Comparison of ENCODE assay signal across 9 cellular contexts in the genomic region with DNA sequence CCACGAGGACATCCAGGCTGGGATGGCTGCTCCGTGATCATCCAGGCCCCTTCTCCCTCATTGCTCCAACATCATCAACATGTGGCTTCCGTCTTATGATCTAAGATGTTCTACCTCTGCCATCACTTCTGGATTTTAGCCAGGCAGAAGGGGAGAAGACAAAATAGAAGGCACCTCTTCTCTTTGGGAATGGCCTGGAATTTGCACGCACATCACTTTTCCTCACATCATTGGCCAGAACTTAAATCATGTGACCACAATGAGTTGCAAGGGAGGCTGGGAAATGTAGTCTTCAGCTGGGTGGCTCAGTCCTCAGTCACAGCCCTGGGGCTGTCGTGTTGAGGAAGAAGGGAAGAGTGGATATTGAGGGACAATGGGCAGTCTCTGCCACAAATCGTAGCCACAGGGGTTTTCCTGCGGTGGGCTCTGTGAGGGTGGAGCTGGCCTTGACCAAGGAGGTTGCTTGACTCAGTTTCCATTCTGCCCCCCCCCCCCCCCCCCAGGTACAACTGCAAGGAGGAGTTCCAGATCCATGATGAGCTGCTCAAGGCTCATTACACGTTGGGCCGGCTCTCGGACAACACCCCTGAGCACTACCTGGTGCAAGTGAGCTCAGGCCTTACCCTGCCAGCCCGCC. TPM values are rescaled to one million over a fixed set of nuclear protein-coding genes. Genes with fewer than 3 reads are reported as not detected.
A peak's percentile ranks its signal among the peaks of the same experiment; 100 is the strongest.
DNase-seq lines count a peak whose midpoint lies in the region; ATAC-seq, FAIRE-seq and TF ChIP-seq lines count a peak whose summit lies in the region.
"Had no signal": no experiment of that assay in that cellular context is flagged by ENCODE, and none has a peak within 500 bp of the region (broad histone marks: within the 10 kb centered on the region; RNA-seq: fewer than 3 reads in every experiment).

No MANE protein-coding gene starts in this region.

- ATAC-seq in activated CD4-positive, alpha-beta T cell treated with anti-CD3 and anti-CD28 coated beads for 36 hours: peak; percentile 66

- H3K36me3 Mint-ChIP-seq in activated CD4-positive, alpha-beta T cell treated with anti-CD3 and anti-CD28 coated beads for 36 hours (ENCODE audit: low read depth): no peaks in the 10 kb centered on the region
- no peaks in the 10 kb centered on the region for H3K36me3 Mint-ChIP-seq in activated CD4-positive, alpha-beta memory T cell treated with anti-CD3 and anti-CD28 coated beads, Interleukin-2, amount 10 ng/mL, durations not matched to agents 7 days and 5 days (ENCODE audit: low read depth)

- no peak overlapping the region for H3K9ac ChIP-seq in fibroblast of lung (ENCODE audit: insufficient read depth, low read length)

- H3K79me2 ChIP-seq in fibroblast of lung (ENCODE audit: control insufficient read depth, insufficient read depth, low read length): no peaks in the 10 kb centered on the region

- no peak overlapping the region for H3K4me2 ChIP-seq in fibroblast of lung (ENCODE audit: extremely low read depth, insufficient read depth, low read length)

- POLR2A ChIA-PET in activated CD4-positive, alpha-beta T cell treated with anti-CD3 and anti-CD28 coated beads for 36 hours (lab: Charles Lee): interaction anchor here (0.6 kb wide), 1 partner anchor 8 kb away, joined by 3 read pairs; no protein-coding TSS in a partner anchor
- POLR2A ChIA-PET in activated CD4-positive, alpha-beta memory T cell treated with anti-CD3 and anti-CD28 coated beads, Interleukin-2, amount 10 ng/mL, durations not matched to agents 7 days and 5 days (lab: Charles Lee): no interaction called here

- H3K27ac Mint-ChIP-seq in activated CD4-positive, alpha-beta T cell treated with anti-CD3 and anti-CD28 coated beads for 36 hours: no peak overlapping the region
- no peak overlapping the region for H3K27ac Mint-ChIP-seq in activated CD4-positive, alpha-beta memory T cell treated with anti-CD3 and anti-CD28 coated beads, Interleukin-2, amount 10 ng/mL, durations not matched to agents 7 days and 5 days
- H3K27ac Mint-ChIP-seq: activated T-helper 1 cell treated with anti-CD3 and anti-CD28 coated beads, Interleukin-12 subunit alpha, Interleukin-12 subunit beta, Interleukin-2, Interleukin-4 antibody, amounts not matched to agents 30 ng/mL and 10 ng/mL and 1 ng/mL, durations not matched to agents 14 hours and 24 hours and 36 hours had no signal

- DNase-seq in activated CD4-positive, alpha-beta T cell treated with anti-CD3 and anti-CD28 coated beads for 36 hours: peak; percentile 19
- no peak for DNase-seq in activated CD4-positive, alpha-beta T cell treated with anti-CD3 and anti-CD28 coated beads for 48 hours
- DNase-seq in NCI-H774 (lab: John Stamatoyannopoulos, UW) (peak; percentile 38), fibroblast of lung (ENCODE audit: low read depth in 2 of 2) (peak; percentile 54 to 60), small intestine (peak; percentile 42), LoVo (ENCODE audit: low spot score) (no peak), midbrain (lab: John Stamatoyannopoulos, UW) (no peak)
- DNase-seq in activated CD4-positive, alpha-beta memory T cell treated with anti-CD3 and anti-CD28 coated beads, Interleukin-2, amount 10 ng/mL, durations not matched to agents 7 days and 5 days: no peak

- H3K27me3 ChIP-seq in fibroblast of lung (ENCODE audit: control insufficient read depth, insufficient read depth, low read length) (no peaks in the 10 kb centered on the region), small intestine (ENCODE audit: control insufficient read depth in 2 of 2, insufficient read depth in 2 of 2, low read length in 2 of 2) (no peaks in the 10 kb centered on the region)

- H3K4me1 Mint-ChIP-seq in activated CD4-positive, alpha-beta T cell treated with anti-CD3 and anti-CD28 coated beads for 36 hours: no peaks in the 10 kb centered on the region
- no peaks in the 10 kb centered on the region for H3K4me1 Mint-ChIP-seq in activated CD4-positive, alpha-beta memory T cell treated with anti-CD3 and anti-CD28 coated beads, Interleukin-2, amount 10 ng/mL, durations not matched to agents 7 days and 5 days

- CTCF ChIA-PET in activated CD4-positive, alpha-beta T cell treated with anti-CD3 and anti-CD28 coated beads for 36 hours (lab: Charles Lee): interaction anchor here (0.5 to 1.1 kb wide), 7 partner anchors 10 to 413 kb away, joined by 3 read pairs; no protein-coding TSS in a partner anchor
- CTCF ChIA-PET in activated CD4-positive, alpha-beta memory T cell treated with anti-CD3 and anti-CD28 coated beads, Interleukin-2, amount 10 ng/mL, durations not matched to agents 7 days and 5 days (lab: Charles Lee): interaction anchor here (1.1 kb wide), 1 partner anchor 20 kb away, joined by 3 read pairs; no protein-coding TSS in a partner anchor

- H3K4me1 ChIP-seq in fibroblast of lung (ENCODE audit: control insufficient read depth, extremely low read depth, insufficient read depth, low read length) (no peaks in the 10 kb centered on the region), small intestine (ENCODE audit: control insufficient read depth in 2 of 2, insufficient read depth in 1 of 2, low read depth in 1 of 2, low read length in 1 of 2) (no peaks in the 10 kb centered on the region)

- 70 to 77% (median 73%) methylated on average over 11 of the region's 11 CpGs for WGBS in small intestine, 3 donors

- no peaks in the 10 kb centered on the region for H4K20me1 ChIP-seq in fibroblast of lung (ENCODE audit: control insufficient read depth, extremely low read depth, insufficient read depth, low read length)

- intact Hi-C loops in activated CD4-positive, alpha-beta T cell treated with anti-CD3 and anti-CD28 coated beads for 36 hours (cut with DNase I, micrococcal nuclease): no loop called here

- H3K4me3 Mint-ChIP-seq in activated CD4-positive, alpha-beta T cell treated with anti-CD3 and anti-CD28 coated beads for 36 hours: no peak overlapping the region
- no peak overlapping the region for H3K4me3 Mint-ChIP-seq in activated CD4-positive, alpha-beta memory T cell treated with anti-CD3 and anti-CD28 coated beads, Interleukin-2, amount 10 ng/mL, durations not matched to agents 7 days and 5 days
- H3K4me3 Mint-ChIP-seq: activated T-helper 1 cell treated with anti-CD3 and anti-CD28 coated beads, Interleukin-12 subunit alpha, Interleukin-12 subunit beta, Interleukin-2, Interleukin-4 antibody, amounts not matched to agents 30 ng/mL and 10 ng/mL and 1 ng/mL, durations not matched to agents 14 hours and 24 hours and 36 hours had no signal

- H3K9me3 ChIP-seq in fibroblast of lung (ENCODE audit: control insufficient read depth, insufficient read depth, low read depth, low read length): no peaks in the 10 kb centered on the region
- H3K9me3 ChIP-seq in small intestine (ENCODE audit: control insufficient read depth, low read depth): no peaks in the 10 kb centered on the region

- H2AFZ ChIP-seq in fibroblast of lung (ENCODE audit: low read length): peak overlapping the region; percentile 14

- no peaks in the 10 kb centered on the region for H3K27me3 Mint-ChIP-seq in activated CD4-positive, alpha-beta T cell treated with anti-CD3 and anti-CD28 coated beads for 36 hours
- no peaks in the 10 kb centered on the region for H3K27me3 Mint-ChIP-seq in activated CD4-positive, alpha-beta memory T cell treated with anti-CD3 and anti-CD28 coated beads, Interleukin-2, amount 10 ng/mL, durations not matched to agents 7 days and 5 days

- FAIRE-seq in small intestine (lab: Jason Lieb, UNC): no peak

- H3K36me3 ChIP-seq in fibroblast of lung (ENCODE audit: control insufficient read depth, insufficient read depth, low read length) (no peaks in the 10 kb centered on the region), small intestine (ENCODE audit: control insufficient read depth in 2 of 2, insufficient read depth in 2 of 2, low read length in 2 of 2) (no peaks in the 10 kb centered on the region)

- no peak overlapping the region for H3K27ac ChIP-seq in fibroblast of lung (ENCODE audit: insufficient read depth, low read length)
- H3K27ac ChIP-seq in small intestine (ENCODE audit: low read depth in 1 of 2, low read length in 1 of 2): no peak overlapping the region

- H3K4me3 ChIP-seq in fibroblast of lung (replicated peaks in 1 of 4; ENCODE audit: control extremely low read depth in 1 of 4, insufficient read depth in 1 of 4, low read depth in 3 of 4, low read length in 4 of 4) (no peak overlapping the region), small intestine (ENCODE audit: low read depth in 1 of 2, low read length in 2 of 2) (no peak overlapping the region)

- no peaks in the 10 kb centered on the region for H3K9me3 Mint-ChIP-seq in activated CD4-positive, alpha-beta T cell treated with anti-CD3 and anti-CD28 coated beads for 36 hours (ENCODE audit: low read depth)
- H3K9me3 Mint-ChIP-seq in activated CD4-positive, alpha-beta memory T cell treated with anti-CD3 and anti-CD28 coated beads, Interleukin-2, amount 10 ng/mL, durations not matched to agents 7 days and 5 days: no peaks in the 10 kb centered on the region
- H3K9me3 Mint-ChIP-seq: activated T-helper 1 cell treated with anti-CD3 and anti-CD28 coated beads, Interleukin-12 subunit alpha, Interleukin-12 subunit beta, Interleukin-2, Interleukin-4 antibody, amounts not matched to agents 30 ng/mL and 10 ng/mL and 1 ng/mL, durations not matched to agents 14 hours and 24 hours and 36 hours had no signal

- TF ChIP-seq CTCF in fibroblast of lung (conservative IDR thresholded peaks at IDR 0.05 in 1 of 2, IDR thresholded peaks at IDR 0.05 in 1 of 2; ENCODE audit: low read depth in 1 of 2, low read length in 2 of 2): no peak

RNA-seq across cellular contexts. Expression of a gene that starts 50.3 kb away (rescaled TPM):
- total RNA-seq in activated CD4-positive, alpha-beta T cell treated with anti-CD3 and anti-CD28 coated beads for 36 hours: 1 to 10 TPM; 5.4 to 6.7 TPM
- total RNA-seq in fibroblast of lung: 0.26 and 0.33 TPM in 2 replicates
- polyA plus RNA-seq in fibroblast of lung (0.09 and 0.41 TPM in 2 replicates), small intestine (1 to 10 TPM in 2 of 3 donors, under 1 TPM in 1; 0.22 to 3.6 (median 2.7) TPM)
- 0.16 and 0.62 TPM in 2 replicates for polyA plus RNA-seq in fibroblast of lung (2012)
- 1.9 TPM in 1 of 2 replicates, not detected in the other for polyA minus RNA-seq in fibroblast of lung (ENCODE audit: low replicate concordance)
- under 1 TPM; 0.08 to 0.15 TPM for total RNA-seq in activated CD4-positive, alpha-beta memory T cell treated with anti-CD3 and anti-CD28 coated beads, Interleukin-2, amount 10 ng/mL, durations not matched to agents 7 days and 5 days

Comparison
In these comparisons a context has a peak if more than half of its experiments do, and no peak if none do; other contexts are left out.
1. DNase-seq: peak in activated CD4-positive, alpha-beta T cell treated with anti-CD3 and anti-CD28 coated beads for 36 hours (single experiment), NCI-H774 (single experiment), fibroblast of lung (2 of 2) and small intestine (single experiment); none in activated CD4-positive, alpha-beta T cell treated with anti-CD3 and anti-CD28 coated beads for 48 hours (single experiment), activated CD4-positive, alpha-beta memory T cell treated with anti-CD3 and anti-CD28 coated beads, Interleukin-2, amount 10 ng/mL, durations not matched to agents 7 days and 5 days (single experiment), LoVo (single experiment) and midbrain (single experiment).